Comparison of ENCODE assay signal across 8 cellular contexts in the genomic region with DNA sequence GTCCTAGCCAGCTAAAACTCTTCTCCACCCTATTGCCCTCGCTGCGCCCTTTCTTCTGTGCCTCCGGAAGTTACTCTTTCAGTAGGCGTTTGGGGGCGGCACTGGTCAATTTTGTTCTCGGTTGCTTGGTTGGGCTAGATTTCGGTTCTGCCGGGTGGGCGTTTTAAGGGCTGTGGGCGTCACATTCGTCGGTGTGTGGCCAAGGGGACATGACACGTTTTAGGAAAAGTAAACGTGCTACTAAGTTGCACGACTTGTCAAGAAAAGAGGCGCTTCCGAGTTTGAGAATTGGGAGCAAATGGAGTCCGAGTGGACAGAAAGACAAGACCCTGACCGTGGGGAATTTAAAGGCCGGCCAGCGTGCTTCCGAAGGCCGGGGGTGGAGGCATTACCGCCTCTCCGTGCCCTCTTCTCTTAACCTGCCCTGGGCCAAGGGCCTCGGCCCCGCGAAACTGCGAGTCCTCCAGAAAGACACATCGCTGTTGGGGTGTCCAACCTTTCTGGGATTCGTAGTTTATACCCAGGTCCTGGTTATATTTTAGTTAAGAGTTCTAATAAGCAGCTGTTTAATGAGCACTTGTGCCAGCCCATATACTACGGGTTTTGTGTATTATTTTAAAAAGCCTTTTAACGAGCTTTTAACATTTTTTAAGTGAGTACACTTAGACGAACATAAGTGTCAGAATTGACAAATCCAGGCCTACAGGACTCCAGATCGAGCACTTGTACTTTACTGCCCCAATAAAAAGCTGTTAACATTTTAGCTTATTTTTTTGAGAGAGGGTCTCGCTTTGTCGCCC. TPM values are rescaled to one million over a fixed set of nuclear protein-coding genes. Genes with fewer than 3 reads are reported as not detected.
A peak's percentile ranks its signal among the peaks of the same experiment; 100 is the strongest.
DNase-seq lines count a peak whose midpoint lies in the region; ATAC-seq and TF ChIP-seq lines count a peak whose summit lies in the region.

No MANE protein-coding gene starts in this region.

- DNase-seq in Calu3 (no peak), GM19238 (ENCODE audit: insufficient read length, low spot score) (peak; percentile 94), amniotic stem cell (lab: John Stamatoyannopoulos, UW) (peak; percentile 96), hypothalamus (lab: John Stamatoyannopoulos, UW) (peak in 38 of 51 donors; percentile 52 to 99 (median 86)), retinal pigment epithelial cell (ENCODE audit: low read depth) (no peak), KG1 (lab: John Stamatoyannopoulos, UW) (no peak)

- no peaks in the 10 kb centered on the region for H3K9me3 Mint-ChIP-seq in Calu3 (ENCODE audit: low read depth, unreplicated experiment)

- intact Hi-C loops in Calu3 (cut with micrococcal nuclease; ENCODE audit: unreplicated experiment), result loop anchor here (1.0 kb wide), 1 partner anchor 7 kb away; the partner anchor contains the start of gene C6orf47

- peak overlapping the region; percentile 92 for H3K27ac Mint-ChIP-seq in Calu3 (ENCODE audit: unreplicated experiment)

- peak; percentile 62 for ATAC-seq in HG03280 (IDR thresholded peaks at IDR 0.05; ENCODE audit: unreplicated experiment)

- no peaks in the 10 kb centered on the region for H3K27me3 Mint-ChIP-seq in Calu3 (ENCODE audit: unreplicated experiment)

- CTCF ChIA-PET in Calu3 (lab: Charles Lee), result interaction anchor here (0.5 to 2.9 kb wide), 11 partner anchors 12 to 478 kb away, joined by 3 to 23 read pairs (median 5); partner anchors contain the start of genes CSNK2B and GPANK1

- H3K4me3 Mint-ChIP-seq in Calu3 (ENCODE audit: low read depth, unreplicated experiment), result peak overlapping the region; percentile 95

- H3K36me3 Mint-ChIP-seq in Calu3 (ENCODE audit: insufficient read depth, unreplicated experiment), result peaks cover 80% of the 10 kb centered on the region

- no peak for TF ChIP-seq CTCF in Calu3 (IDR thresholded peaks at IDR 0.05; ENCODE audit: unreplicated experiment)
- no peak for TF ChIP-seq CTCF in retinal pigment epithelial cell (conservative IDR thresholded peaks at IDR 0.05; ENCODE audit: low read depth, low read length)

- H3K4me3 ChIP-seq in retinal pigment epithelial cell (ENCODE audit: low read length), result peak overlapping the region; percentile 86

- BruUV-seq in Calu3 (replicated peaks; lab: Mats Ljungman, UMichigan), result TSS peak; percentile 91

- peaks cover 50% of the 10 kb centered on the region for H3K4me1 Mint-ChIP-seq in Calu3 (ENCODE audit: low read depth, unreplicated experiment)

TF ChIP-seq in PFSK-1, 5 proteins besides CTCF, POLR2A, EP300 and RAD21:
- peak; percentile 93; the same call in 1 of the 2 replicates for TF ChIP-seq TAF1 (IDR thresholded peaks at IDR 0.05; ENCODE audit: borderline replicate concordance, insufficient read depth, low read length)
- TF ChIP-seq, protein P1, sequence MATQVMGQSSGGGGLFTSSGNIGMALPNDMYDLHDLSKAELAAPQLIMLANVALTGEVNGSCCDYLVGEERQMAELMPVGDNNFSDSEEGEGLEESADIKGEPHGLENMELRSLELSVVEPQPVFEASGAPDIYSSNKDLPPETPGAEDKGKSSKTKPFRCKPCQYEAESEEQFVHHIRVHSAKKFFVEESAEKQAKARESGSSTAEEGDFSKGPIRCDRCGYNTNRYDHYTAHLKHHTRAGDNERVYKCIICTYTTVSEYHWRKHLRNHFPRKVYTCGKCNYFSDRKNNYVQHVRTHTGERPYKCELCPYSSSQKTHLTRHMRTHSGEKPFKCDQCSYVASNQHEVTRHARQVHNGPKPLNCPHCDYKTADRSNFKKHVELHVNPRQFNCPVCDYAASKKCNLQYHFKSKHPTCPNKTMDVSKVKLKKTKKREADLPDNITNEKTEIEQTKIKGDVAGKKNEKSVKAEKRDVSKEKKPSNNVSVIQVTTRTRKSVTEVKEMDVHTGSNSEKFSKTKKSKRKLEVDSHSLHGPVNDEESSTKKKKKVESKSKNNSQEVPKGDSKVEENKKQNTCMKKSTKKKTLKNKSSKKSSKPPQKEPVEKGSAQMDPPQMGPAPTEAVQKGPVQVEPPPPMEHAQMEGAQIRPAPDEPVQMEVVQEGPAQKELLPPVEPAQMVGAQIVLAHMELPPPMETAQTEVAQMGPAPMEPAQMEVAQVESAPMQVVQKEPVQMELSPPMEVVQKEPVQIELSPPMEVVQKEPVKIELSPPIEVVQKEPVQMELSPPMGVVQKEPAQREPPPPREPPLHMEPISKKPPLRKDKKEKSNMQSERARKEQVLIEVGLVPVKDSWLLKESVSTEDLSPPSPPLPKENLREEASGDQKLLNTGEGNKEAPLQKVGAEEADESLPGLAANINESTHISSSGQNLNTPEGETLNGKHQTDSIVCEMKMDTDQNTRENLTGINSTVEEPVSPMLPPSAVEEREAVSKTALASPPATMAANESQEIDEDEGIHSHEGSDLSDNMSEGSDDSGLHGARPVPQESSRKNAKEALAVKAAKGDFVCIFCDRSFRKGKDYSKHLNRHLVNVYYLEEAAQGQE (IDR thresholded peaks at IDR 0.05; ENCODE audit: insufficient read depth in 1 of 2, low read depth in 2 of 2, low read length in 2 of 2), result peak in 1 of 2 experiments; percentile 61; a peak in 1 of 4 replicates
- TF ChIP-seq SIN3A (IDR thresholded peaks at IDR 0.05; ENCODE audit: borderline replicate concordance, insufficient read depth, low read length), result peak; percentile 81; the same call in 1 of the 2 replicates
- TF ChIP-seq POLR2AphosphoS5 (IDR thresholded peaks at IDR 0.05; ENCODE audit: low read depth, low read length), result peak; percentile 90
- no peak for TF ChIP-seq FOXP2 (optimal IDR thresholded peaks at IDR 0.05; ENCODE audit: borderline replicate concordance, extremely low read depth, extremely low read length, insufficient read depth)
TF ChIP-seq in PFSK-1: peak in this region for 4.

RNA-seq across cellular contexts. Expression of gene BAG6, which starts 0.7 kb away (rescaled TPM):
- 617 and 663 TPM in 2 replicates for total RNA-seq in Calu3 (2022)
- polyA plus RNA-seq in PFSK-1 (2012; ENCODE audit: insufficient read length, low read depth), result 777 TPM

RNA-seq across cellular contexts. Expression of gene APOM, which starts 2.6 kb away (rescaled TPM):
- 2.6 and 3.6 TPM in 2 replicates for total RNA-seq in Calu3 (2022)
- 0.67 TPM for polyA plus RNA-seq in PFSK-1 (2012; ENCODE audit: insufficient read length, low read depth)

RNA-seq across cellular contexts. Expression of gene C6orf47, which starts 7.5 kb away (rescaled TPM):
- total RNA-seq in Calu3 (2022), result 40.3 and 42.9 TPM in 2 replicates
- polyA plus RNA-seq in PFSK-1 (2012; ENCODE audit: insufficient read length, low read depth), result 14.8 TPM

RNA-seq across cellular contexts. Expression of gene GPANK1, which starts 11.7 kb away (rescaled TPM):
- total RNA-seq in Calu3 (2022), result 32.2 and 35.6 TPM in 2 replicates
- 17.8 TPM for polyA plus RNA-seq in PFSK-1 (2012; ENCODE audit: insufficient read length, low read depth)

RNA-seq across cellular contexts. Expression of gene CSNK2B, which starts 12.8 kb away (rescaled TPM):
- 337 and 357 TPM in 2 replicates for total RNA-seq in Calu3 (2022)
- 283 TPM for polyA plus RNA-seq in PFSK-1 (2012; ENCODE audit: insufficient read length, low read depth)

Comparison
In these comparisons a context has a peak if more than half of its experiments do, and no peak if none do; other contexts are left out.
1. DNase-seq: peak in GM19238 (single experiment), amniotic stem cell (single experiment) and hypothalamus (38 of 51); none in Calu3 (single experiment), retinal pigment epithelial cell (single experiment) and KG1 (single experiment).